In the genomic region with DNA sequence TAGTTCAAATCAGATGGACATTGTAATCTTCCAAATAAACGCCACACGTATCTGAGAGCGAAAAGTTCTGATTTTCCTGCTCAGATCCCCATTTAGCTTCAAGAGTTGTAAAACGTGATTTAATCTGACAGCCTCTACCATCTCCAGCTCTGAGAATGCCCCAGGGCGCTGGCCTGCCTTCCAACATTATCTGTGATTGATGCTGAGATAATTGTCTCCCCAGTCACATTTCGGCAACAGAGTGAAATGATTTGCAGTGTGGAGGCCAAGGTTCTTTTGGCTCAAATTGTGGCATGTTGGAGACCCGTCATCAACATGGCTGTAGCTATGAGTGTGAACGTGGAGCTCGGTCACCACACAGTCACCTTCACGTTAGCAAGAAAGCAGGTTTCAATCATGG, we compare ENCODE assay signal across 27 cellular contexts.
DNase-seq lines count a peak whose midpoint lies in the region; ATAC-seq, FAIRE-seq and TF ChIP-seq lines count a peak whose summit lies in the region.
"Had no signal": no experiment of that assay in that cellular context is flagged by ENCODE, and none has a peak within 500 bp of the region (broad histone marks: within the 10 kb centered on the region; RNA-seq: fewer than 3 reads in every experiment).

No MANE protein-coding gene starts in this region.

- H2BK12ac ChIP-seq in H1 (ENCODE audit: low read depth, low read length) = no peak overlapping the region

- TF ChIP-seq POLR2A in H1 (IDR thresholded peaks at IDR 0.05; ENCODE audit: control extremely low read depth in 1 of 2, low read depth in 2 of 2, low read length in 2 of 2) = no peak

- no peaks in the 10 kb centered on the region for H3K36me3 Mint-ChIP-seq in activated naive CD4-positive, alpha-beta T cell treated with anti-CD3 and anti-CD28 coated beads, Interleukin-2, amount 10 ng/mL, durations not matched to agents 7 days and 5 days
- H3K36me3 Mint-ChIP-seq in activated naive CD4-positive, alpha-beta T cell treated with anti-CD3 and anti-CD28 coated beads for 36 hours (ENCODE audit: low read depth) = peaks cover 2% of the 10 kb centered on the region
- no peaks in the 10 kb centered on the region for H3K36me3 Mint-ChIP-seq in nephron progenitor cell (ENCODE audit: low read depth)
- H3K36me3 Mint-ChIP-seq in activated CD8-positive, alpha-beta memory T cell treated with anti-CD3 and anti-CD28 coated beads, Interleukin-2, amount 10 ng/mL, durations not matched to agents 7 days and 5 days = no peaks in the 10 kb centered on the region

- in situ Hi-C loops in GM13977 (cut with MboI; ENCODE audit: low pct_unique_long_range_greater_than_20kb, low sequenced_read_pairs, unreplicated experiment) = no loop called here

- no peaks in the 10 kb centered on the region for H3K79me2 ChIP-seq in H1 (ENCODE audit: control insufficient read depth in 1 of 2, insufficient read depth in 2 of 2, low read length in 2 of 2)

- no peak overlapping the region for H3K27ac ChIP-seq in H1 (ENCODE audit: low read depth, low read length)
- H3K27ac ChIP-seq: GM23248, SJSA1 had no signal

- no peak overlapping the region for H3K4me3 ChIP-seq in H1 (ENCODE audit: extremely low read depth in 1 of 4, insufficient read depth in 2 of 4, low read depth in 3 of 4, low read length in 4 of 4)
- H3K4me3 ChIP-seq: GM23248, SJSA1 had no signal

- H3K4me1 ChIP-seq in H1 (replicated peaks in 1 of 4; ENCODE audit: control insufficient read depth in 3 of 4, insufficient read depth in 4 of 4, low read length in 3 of 4) = peaks cover 0 to 5% (median 3%) of the 10 kb centered on the region in 4 experiments; a peak in 5 of 7 replicates
- H3K4me1 ChIP-seq: BE2C, SJSA1 had no signal

- no peak overlapping the region for H2BK5ac ChIP-seq in H1 (ENCODE audit: low read depth, low read length)

- no peaks in the 10 kb centered on the region for H3K23me2 ChIP-seq in H1 (ENCODE audit: low read depth, low read length)

- H3K56ac ChIP-seq in H1 (replicated peaks; ENCODE audit: insufficient read length, low read depth, low read length) = no peak overlapping the region

- H3K27ac Mint-ChIP-seq in activated naive CD4-positive, alpha-beta T cell treated with anti-CD3 and anti-CD28 coated beads, Interleukin-2, amount 10 ng/mL, durations not matched to agents 7 days and 5 days = no peak overlapping the region
- no peak overlapping the region for H3K27ac Mint-ChIP-seq in activated naive CD4-positive, alpha-beta T cell treated with anti-CD3 and anti-CD28 coated beads for 36 hours
- H3K27ac Mint-ChIP-seq in nephron progenitor cell = peak overlapping the region; percentile 12
- H3K27ac Mint-ChIP-seq in activated CD8-positive, alpha-beta memory T cell treated with anti-CD3 and anti-CD28 coated beads, Interleukin-2, amount 10 ng/mL, durations not matched to agents 7 days and 5 days = no peak overlapping the region
- H3K27ac Mint-ChIP-seq: CD14-positive monocyte, H9 had no signal

- H3K36me3 ChIP-seq in H1 (ENCODE audit: control insufficient read depth in 2 of 4, insufficient read depth in 4 of 4, low read length in 3 of 4) = no peaks in the 10 kb centered on the region
- H3K36me3 ChIP-seq: BE2C, SJSA1 had no signal

- no peak overlapping the region for H2BK120ac ChIP-seq in H1 (replicated peaks; ENCODE audit: low read depth, low read length)

- H2AFZ ChIP-seq in H1 (ENCODE audit: low read length) = no peak overlapping the region
- H2AFZ ChIP-seq: GM23248 had no signal

- H4K20me1 ChIP-seq in H1 (replicated peaks in 1 of 2; ENCODE audit: control insufficient read depth in 1 of 2, insufficient read depth in 2 of 2, low read length in 2 of 2) = no peaks in the 10 kb centered on the region

- no peak overlapping the region for H3K4me2 ChIP-seq in H1 (ENCODE audit: insufficient read depth in 1 of 2, low read depth in 2 of 2, low read length in 2 of 2)

- peaks cover 2% of the 10 kb centered on the region for H3K9me3 Mint-ChIP-seq in activated naive CD4-positive, alpha-beta T cell treated with anti-CD3 and anti-CD28 coated beads, Interleukin-2, amount 10 ng/mL, durations not matched to agents 7 days and 5 days
- no peaks in the 10 kb centered on the region for H3K9me3 Mint-ChIP-seq in activated naive CD4-positive, alpha-beta T cell treated with anti-CD3 and anti-CD28 coated beads for 36 hours
- H3K9me3 Mint-ChIP-seq in nephron progenitor cell = peaks cover 5% of the 10 kb centered on the region
- no peaks in the 10 kb centered on the region for H3K9me3 Mint-ChIP-seq in activated CD8-positive, alpha-beta memory T cell treated with anti-CD3 and anti-CD28 coated beads, Interleukin-2, amount 10 ng/mL, durations not matched to agents 7 days and 5 days (ENCODE audit: low read depth)

- no peak overlapping the region for H3K4me3 Mint-ChIP-seq in activated naive CD4-positive, alpha-beta T cell treated with anti-CD3 and anti-CD28 coated beads, Interleukin-2, amount 10 ng/mL, durations not matched to agents 7 days and 5 days
- no peak overlapping the region for H3K4me3 Mint-ChIP-seq in activated naive CD4-positive, alpha-beta T cell treated with anti-CD3 and anti-CD28 coated beads for 36 hours
- H3K4me3 Mint-ChIP-seq in nephron progenitor cell = no peak overlapping the region
- no peak overlapping the region for H3K4me3 Mint-ChIP-seq in activated CD8-positive, alpha-beta memory T cell treated with anti-CD3 and anti-CD28 coated beads, Interleukin-2, amount 10 ng/mL, durations not matched to agents 7 days and 5 days
- H3K4me3 Mint-ChIP-seq: CD14-positive monocyte, H9 had no signal

- no peak for ATAC-seq in activated CD8-positive, alpha-beta memory T cell treated with anti-CD3 and anti-CD28 coated beads, Interleukin-2, amount 10 ng/mL, durations not matched to agents 7 days and 5 days
- no peak for ATAC-seq in left colon
- ATAC-seq: HepG2, PC-3, Right ventricle myocardium inferior had no signal

- peak; percentile 0 for DNase-seq in activated naive CD4-positive, alpha-beta T cell treated with anti-CD3 and anti-CD28 coated beads, Interleukin-2, amount 10 ng/mL, durations not matched to agents 7 days and 5 days
- DNase-seq in activated naive CD4-positive, alpha-beta T cell treated with anti-CD3 and anti-CD28 coated beads for 36 hours = no peak
- DNase-seq in H1 (ENCODE audit: low read depth in 1 of 2, low spot score in 2 of 2) (no peak), nephron progenitor cell (no peak), GM13977 (ENCODE audit: low spot score) (no peak), left colon (no peak)
- DNase-seq in activated CD8-positive, alpha-beta memory T cell treated with anti-CD3 and anti-CD28 coated beads, Interleukin-2, amount 10 ng/mL, durations not matched to agents 7 days and 5 days = no peak
- DNase-seq: 8988T; ACHN; BE2C; Calu3; DND-41; GM23248; H9; Karpas-422; NCI-H1092; NCI-H1417 treated with DMSO at 0.1 percent for 48 hours; NCI-H2029; NCI-H446; NCI-H524 treated with DMSO at 0.1 percent for 48 hours; NCI-H82; NK-92 treated with Interleukin-12 subunit alpha and Interleukin-12 subunit beta, amount 100 ng/mL, for 24 hours; PC-3 had no signal

- H3K23ac ChIP-seq in H1 (ENCODE audit: insufficient read length) = no peak overlapping the region

- no peaks in the 10 kb centered on the region; a peak in 2 of 7 replicates for H3K27me3 ChIP-seq in H1 (replicated peaks in 1 of 4; ENCODE audit: control insufficient read depth in 3 of 4, extremely low read depth in 1 of 4, insufficient read depth in 3 of 4, low read length in 3 of 4)
- H3K27me3 ChIP-seq: BE2C, SJSA1 had no signal

- H3K79me1 ChIP-seq in H1 (ENCODE audit: low read depth, low read length) = no peaks in the 10 kb centered on the region

- no peaks in the 10 kb centered on the region for H3K4me1 Mint-ChIP-seq in activated naive CD4-positive, alpha-beta T cell treated with anti-CD3 and anti-CD28 coated beads, Interleukin-2, amount 10 ng/mL, durations not matched to agents 7 days and 5 days
- no peaks in the 10 kb centered on the region for H3K4me1 Mint-ChIP-seq in activated naive CD4-positive, alpha-beta T cell treated with anti-CD3 and anti-CD28 coated beads for 36 hours (ENCODE audit: low read depth)
- H3K4me1 Mint-ChIP-seq in nephron progenitor cell = peaks cover 43% of the 10 kb centered on the region
- H3K4me1 Mint-ChIP-seq in activated CD8-positive, alpha-beta memory T cell treated with anti-CD3 and anti-CD28 coated beads, Interleukin-2, amount 10 ng/mL, durations not matched to agents 7 days and 5 days = no peaks in the 10 kb centered on the region
- H3K4me1 Mint-ChIP-seq: CD14-positive monocyte had no signal

- POLR2A ChIA-PET in H1 (lab: Charles Lee; ENCODE audit: partially characterized antibody) = no interaction called here

- CTCF ChIA-PET in activated naive CD4-positive, alpha-beta T cell treated with anti-CD3 and anti-CD28 coated beads, Interleukin-2, amount 10 ng/mL, durations not matched to agents 7 days and 5 days (lab: Charles Lee) = no interaction called here
- CTCF ChIA-PET in activated naive CD4-positive, alpha-beta T cell treated with anti-CD3 and anti-CD28 coated beads for 36 hours (lab: Charles Lee) = no interaction called here
- CTCF ChIA-PET in H1 (lab: Charles Lee; ENCODE audit: partially characterized antibody) = interaction anchor here (0.8 to 1.3 kb wide), 7 partner anchors 9 to 498 kb away, joined by 3 to 5 read pairs (median 3); no protein-coding TSS in a partner anchor
- CTCF ChIA-PET in activated CD8-positive, alpha-beta memory T cell treated with anti-CD3 and anti-CD28 coated beads, Interleukin-2, amount 10 ng/mL, durations not matched to agents 7 days and 5 days (lab: Charles Lee) = no interaction called here

- no peak overlapping the region for H4K5ac ChIP-seq in H1 (ENCODE audit: insufficient read length, low read depth, low read length)

- 0 out of 2 replicates have a peak overlapping the region, but pooled peaks have one; percentile 11 for H2BK20ac ChIP-seq in H1 (ENCODE audit: low read length)

- no peak overlapping the region for H4K8ac ChIP-seq in H1 (ENCODE audit: extremely low read depth, insufficient read depth, low read length)

- no peak overlapping the region for H3K9ac ChIP-seq in H1 (replicated peaks in 1 of 4; ENCODE audit: extremely low read depth in 1 of 4, low read depth in 3 of 4, low read length in 3 of 4)
- H3K9ac ChIP-seq: GM23248 had no signal

- TF ChIP-seq EP300 in H1 (IDR thresholded peaks at IDR 0.05; ENCODE audit: borderline replicate concordance in 1 of 2, low read depth in 2 of 2, low read length in 2 of 2) = no peak

- TF ChIP-seq CTCF in H1 (IDR thresholded peaks at IDR 0.05; ENCODE audit: control extremely low read depth in 1 of 3, insufficient read depth in 1 of 3, low read depth in 1 of 3, low read length in 3 of 3) (no peak), nephron progenitor cell (IDR thresholded peaks at IDR 0.05) (no peak), GM13977 (IDR thresholded peaks at IDR 0.05; ENCODE audit: extremely low read depth, insufficient read depth, missing control alignments) (no peak)

- H3K9me3 ChIP-seq in H1 (ENCODE audit: insufficient read depth in 2 of 2, low read depth in 1 of 2, low read length in 1 of 2) = no peaks in the 10 kb centered on the region
- H3K9me3 ChIP-seq: BE2C had no signal

- H3K4ac ChIP-seq in H1 (replicated peaks; ENCODE audit: insufficient read length, low read depth, low read length) = no peak overlapping the region

- H3K14ac ChIP-seq in H1 (ENCODE audit: insufficient read length) = no peak overlapping the region

- no peak for FAIRE-seq in H1 (lab: Jason Lieb, UNC)
- FAIRE-seq: HepG2 had no signal

- no peak overlapping the region for H3K18ac ChIP-seq in H1 (ENCODE audit: extremely low read depth, low read length)

- no peak for TF ChIP-seq RAD21 in H1 (IDR thresholded peaks at IDR 0.05 in 1 of 2, conservative IDR thresholded peaks at IDR 0.05 in 1 of 2; ENCODE audit: low read depth in 2 of 2, low read length in 2 of 2)

- WGBS in H1 (ENCODE audit: extremely low coverage in 1 of 2, insufficient coverage in 1 of 2, insufficient read length in 1 of 2, insufficient replicate concordance in 2 of 2, low coverage in 1 of 2, low lambda C conversion rate in 2 of 2, missing lambda C conversion rate in 1 of 2), 2 experiments = 93% methylated on average over 10 of the region's 10 CpGs; no CpG with 5 or more reads in 1 of the 2 experiments

- H2BK15ac ChIP-seq in H1 (ENCODE audit: low read length) = no peak overlapping the region

- intact Hi-C loops in activated naive CD4-positive, alpha-beta T cell treated with anti-CD3 and anti-CD28 coated beads for 36 hours (cut with micrococcal nuclease) = no loop called here
- intact Hi-C loops in left colon (cut with DNase I, micrococcal nuclease) = no loop called here

- H2AK5ac ChIP-seq in H1 (ENCODE audit: low read depth, low read length) = no peak overlapping the region

- H3K27me3 Mint-ChIP-seq in activated naive CD4-positive, alpha-beta T cell treated with anti-CD3 and anti-CD28 coated beads, Interleukin-2, amount 10 ng/mL, durations not matched to agents 7 days and 5 days = no peaks in the 10 kb centered on the region
- H3K27me3 Mint-ChIP-seq in activated naive CD4-positive, alpha-beta T cell treated with anti-CD3 and anti-CD28 coated beads for 36 hours (ENCODE audit: low read depth) = no peaks in the 10 kb centered on the region
- H3K27me3 Mint-ChIP-seq in nephron progenitor cell (ENCODE audit: low read depth, poor library complexity) = peaks cover 15% of the 10 kb centered on the region
- H3K27me3 Mint-ChIP-seq in activated CD8-positive, alpha-beta memory T cell treated with anti-CD3 and anti-CD28 coated beads, Interleukin-2, amount 10 ng/mL, durations not matched to agents 7 days and 5 days = no peaks in the 10 kb centered on the region

- no peak overlapping the region for H4K91ac ChIP-seq in H1 (replicated peaks; ENCODE audit: insufficient read length, low read length)
